ENCODE assay signal across 1 cellular context in the genomic region with DNA sequence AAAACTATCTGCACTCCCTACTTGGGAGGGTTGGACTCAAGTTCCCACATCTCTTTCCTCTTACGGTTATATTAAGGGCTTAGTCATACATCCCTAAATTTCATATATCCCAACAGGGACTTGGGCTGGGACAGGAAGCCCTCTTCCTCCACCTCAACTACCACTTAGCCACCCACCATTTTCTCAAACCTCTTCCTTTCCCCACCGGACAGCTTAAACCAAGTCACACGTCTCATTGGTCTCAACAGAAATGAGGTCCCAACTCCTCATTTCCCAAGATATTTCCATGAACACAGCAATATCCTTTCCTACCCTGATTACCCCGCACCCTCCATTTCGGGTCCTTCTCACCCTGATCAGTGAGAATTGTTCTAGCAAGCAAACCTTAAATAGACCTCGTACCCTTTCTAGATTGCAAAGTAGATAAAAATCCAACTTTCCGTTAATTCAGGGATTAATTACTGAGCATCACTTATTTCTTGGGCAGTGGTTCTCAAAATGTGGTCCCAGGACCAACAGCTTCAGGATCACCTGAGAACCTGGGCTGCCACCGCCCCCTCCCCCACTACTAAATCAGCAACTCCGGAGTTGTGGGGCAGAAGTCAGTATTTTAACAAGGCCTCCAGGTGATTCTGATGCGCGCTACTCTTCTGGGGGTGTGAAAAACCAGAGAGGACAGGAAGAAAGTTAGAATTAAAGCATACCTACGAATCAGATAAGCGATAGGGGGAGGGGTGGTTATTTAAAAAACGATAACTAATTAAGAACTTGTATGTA.
A peak's percentile ranks its signal among the peaks of the same experiment; 100 is the strongest.
TF ChIP-seq lines count a peak whose summit lies in the region.

No MANE protein-coding gene starts in this region.

TF ChIP-seq in K562, 482 proteins besides CTCF, POLR2A, EP300 and RAD21 (continued from another document):
- TF ChIP-seq, protein P1, sequence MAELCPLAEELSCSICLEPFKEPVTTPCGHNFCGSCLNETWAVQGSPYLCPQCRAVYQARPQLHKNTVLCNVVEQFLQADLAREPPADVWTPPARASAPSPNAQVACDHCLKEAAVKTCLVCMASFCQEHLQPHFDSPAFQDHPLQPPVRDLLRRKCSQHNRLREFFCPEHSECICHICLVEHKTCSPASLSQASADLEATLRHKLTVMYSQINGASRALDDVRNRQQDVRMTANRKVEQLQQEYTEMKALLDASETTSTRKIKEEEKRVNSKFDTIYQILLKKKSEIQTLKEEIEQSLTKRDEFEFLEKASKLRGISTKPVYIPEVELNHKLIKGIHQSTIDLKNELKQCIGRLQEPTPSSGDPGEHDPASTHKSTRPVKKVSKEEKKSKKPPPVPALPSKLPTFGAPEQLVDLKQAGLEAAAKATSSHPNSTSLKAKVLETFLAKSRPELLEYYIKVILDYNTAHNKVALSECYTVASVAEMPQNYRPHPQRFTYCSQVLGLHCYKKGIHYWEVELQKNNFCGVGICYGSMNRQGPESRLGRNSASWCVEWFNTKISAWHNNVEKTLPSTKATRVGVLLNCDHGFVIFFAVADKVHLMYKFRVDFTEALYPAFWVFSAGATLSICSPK (IDR thresholded peaks at IDR 0.05; ENCODE audit: borderline replicate concordance): no peak
- peak; percentile 78; the same call in 1 of the 2 replicates for TF ChIP-seq HDGF (IDR thresholded peaks at IDR 0.05)
TF ChIP-seq in K562: peak in this region for 22.
